In genomic region chr1:98523256-98523655, GRCh38 we compare ENCODE assay signal across 27 cellular contexts.
"Had no signal": no experiment of that assay in that cellular context is flagged by ENCODE, and none has a peak within 500 bp of the region (broad histone marks: within the 10 kb centered on the region; RNA-seq: fewer than 3 reads in every experiment).

No MANE protein-coding gene starts in this region.

- ATAC-seq: activated naive CD4-positive, alpha-beta T cell treated with anti-CD3 and anti-CD28 coated beads, Interleukin-2, amount 50 U/mL, for 72 hours; activated T-cell treated with anti-CD3 and anti-CD28 coated beads, Interleukin-2, amount 50 U/mL, for 72 hours; left cardiac atrium; left ventricle myocardium superior; psoas muscle; stimulated activated naive B cell treated with anti-CD40 and anti-IgM and Interleukin-4, amounts not matched to agents 10 μg/mL and 1 μg/mL and 100 μg/mL, for 72 hours; upper lobe of right lung had no signal

- H3K27ac ChIP-seq: breast epithelium, esophagus muscularis mucosa, parathyroid adenoma, psoas muscle, stomach, tibial artery, upper lobe of right lung, VCaP had no signal

- H3K27me3 ChIP-seq: breast epithelium, esophagus muscularis mucosa, stomach, tibial artery, upper lobe of right lung had no signal

- H3K4me3 ChIP-seq: breast epithelium, esophagus muscularis mucosa, psoas muscle, smooth muscle cell, stomach, tibial artery, upper lobe of right lung had no signal

- H3K4me1 ChIP-seq: breast epithelium, esophagus muscularis mucosa, parathyroid adenoma, psoas muscle, stomach, tibial artery, upper lobe of right lung had no signal

- H3K36me3 ChIP-seq: breast epithelium, esophagus muscularis mucosa, stomach, tibial artery, upper lobe of right lung had no signal

- DNase-seq: activated CD4-positive, alpha-beta T cell treated with anti-CD3 and anti-CD28 coated beads for 4 hours; activated CD4-positive, alpha-beta T cell treated with anti-CD3 and anti-CD28 coated beads, Interleukin-2, amount 50 U/mL, for 4 hours; activated naive CD4-positive, alpha-beta T cell; activated T-cell treated with anti-CD3 and anti-CD28 coated beads for 4 hours; activated T-cell treated with anti-CD3 and anti-CD28 coated beads, Interleukin-2, amount 50 U/mL, for 72 hours; anterior cingulate cortex; dermis blood vessel endothelial cell; effector CD4-positive, alpha-beta T cell; foreskin melanocyte; islet precursor cell; left cardiac atrium; left ventricle myocardium superior; naive B cell; nucleus accumbens; psoas muscle; stimulated activated CD4-positive, alpha-beta T cell treated with anti-CD3 and anti-CD28 coated beads, Interleukin-15, amount 100 ng/mL, for 24 hours; stimulated activated CD4-positive, alpha-beta T cell treated with anti-CD3 and anti-CD28 coated beads, Interleukin-2, amount 100 ng/mL, for 24 hours; stimulated activated naive B cell treated with anti-CD40 and anti-IgM and Interleukin-4, amounts not matched to agents 10 μg/mL and 1 μg/mL and 100 μg/mL, for 72 hours; stomach; tibial artery; upper lobe of right lung had no signal

- H3K9me3 ChIP-seq: psoas muscle, tibial artery, upper lobe of right lung had no signal
